Comparison of ENCODE assay signal across 1 cellular context in the genomic region with DNA sequence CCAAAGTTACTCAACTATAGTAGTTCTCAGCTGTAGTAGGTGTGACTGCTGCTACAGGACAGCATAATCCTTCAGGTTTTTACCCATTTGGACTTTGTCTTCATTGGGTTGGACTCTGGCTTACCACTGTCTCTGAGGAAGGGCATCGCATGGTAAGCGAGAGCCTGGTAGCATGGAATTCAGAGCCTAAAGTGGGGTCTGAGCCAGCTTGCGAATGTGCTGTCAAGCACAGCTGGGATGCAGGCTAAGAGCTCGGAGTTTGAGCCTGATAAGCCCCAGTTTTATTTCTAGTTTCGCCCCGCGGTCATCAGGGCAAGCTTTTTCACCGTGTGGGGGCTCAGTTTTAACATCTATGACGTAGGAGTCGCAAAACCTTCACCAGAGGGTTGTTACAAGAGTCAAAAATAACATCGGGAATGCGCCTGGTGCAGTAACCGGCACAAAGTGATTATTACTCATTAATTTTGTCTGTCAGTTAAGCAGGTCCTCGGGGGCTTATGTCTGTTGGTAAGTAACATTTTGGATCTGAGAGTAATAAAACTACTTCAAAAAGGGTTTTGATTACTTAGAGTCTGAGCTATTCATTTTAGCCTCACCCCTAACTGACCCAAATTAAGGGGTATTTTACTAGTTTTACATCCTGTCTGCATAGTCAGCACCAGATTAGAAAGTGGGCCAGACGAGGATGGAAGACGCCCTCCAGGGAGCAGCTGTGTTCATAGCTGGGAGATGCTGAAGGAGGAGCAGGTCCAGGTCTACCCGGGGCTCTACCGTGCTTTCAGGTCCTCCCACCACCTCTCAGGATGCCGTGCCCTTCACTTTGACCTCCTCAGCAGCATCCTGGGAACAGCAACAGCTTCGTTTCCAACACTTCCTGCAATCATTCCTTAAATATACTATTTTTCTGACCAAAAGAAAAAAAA.
TF ChIP-seq lines count a peak whose summit lies in the region.

No MANE protein-coding gene starts in this region.

TF ChIP-seq in K562, 482 proteins besides CTCF, POLR2A, EP300 and RAD21:
- no peak for TF ChIP-seq STAT5B (CRISPR knock-in tag; IDR thresholded peaks at IDR 0.05)
- TF ChIP-seq, protein P1, sequence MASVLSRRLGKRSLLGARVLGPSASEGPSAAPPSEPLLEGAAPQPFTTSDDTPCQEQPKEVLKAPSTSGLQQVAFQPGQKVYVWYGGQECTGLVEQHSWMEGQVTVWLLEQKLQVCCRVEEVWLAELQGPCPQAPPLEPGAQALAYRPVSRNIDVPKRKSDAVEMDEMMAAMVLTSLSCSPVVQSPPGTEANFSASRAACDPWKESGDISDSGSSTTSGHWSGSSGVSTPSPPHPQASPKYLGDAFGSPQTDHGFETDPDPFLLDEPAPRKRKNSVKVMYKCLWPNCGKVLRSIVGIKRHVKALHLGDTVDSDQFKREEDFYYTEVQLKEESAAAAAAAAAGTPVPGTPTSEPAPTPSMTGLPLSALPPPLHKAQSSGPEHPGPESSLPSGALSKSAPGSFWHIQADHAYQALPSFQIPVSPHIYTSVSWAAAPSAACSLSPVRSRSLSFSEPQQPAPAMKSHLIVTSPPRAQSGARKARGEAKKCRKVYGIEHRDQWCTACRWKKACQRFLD (CRISPR knock-in tag; IDR thresholded peaks at IDR 0.05) = no peak
- no peak for TF ChIP-seq ZNF197 (CRISPR knock-in tag; IDR thresholded peaks at IDR 0.05; ENCODE audit: low read depth)
- TF ChIP-seq TAF1 (IDR thresholded peaks at IDR 0.05; ENCODE audit: control insufficient read depth, extremely low read depth, insufficient read depth, low read length, severe bottlenecking) = no peak
- no peak for TF ChIP-seq MEF2A (IDR thresholded peaks at IDR 0.05; ENCODE audit: control insufficient read depth, low read depth, low read length)
- no peak for TF ChIP-seq PCBP2 (IDR thresholded peaks at IDR 0.05; ENCODE audit: low read depth, low read length, poor library complexity, severe bottlenecking)
- TF ChIP-seq ZSCAN32 (CRISPR knock-in tag; IDR thresholded peaks at IDR 0.05) = no peak
- no peak for TF ChIP-seq FOXJ3 (CRISPR knock-in tag; IDR thresholded peaks at IDR 0.05)
- no peak for TF ChIP-seq ZFP36 (IDR thresholded peaks at IDR 0.05; ENCODE audit: low read depth, low read length, partially characterized antibody)
- TF ChIP-seq, protein P2, sequence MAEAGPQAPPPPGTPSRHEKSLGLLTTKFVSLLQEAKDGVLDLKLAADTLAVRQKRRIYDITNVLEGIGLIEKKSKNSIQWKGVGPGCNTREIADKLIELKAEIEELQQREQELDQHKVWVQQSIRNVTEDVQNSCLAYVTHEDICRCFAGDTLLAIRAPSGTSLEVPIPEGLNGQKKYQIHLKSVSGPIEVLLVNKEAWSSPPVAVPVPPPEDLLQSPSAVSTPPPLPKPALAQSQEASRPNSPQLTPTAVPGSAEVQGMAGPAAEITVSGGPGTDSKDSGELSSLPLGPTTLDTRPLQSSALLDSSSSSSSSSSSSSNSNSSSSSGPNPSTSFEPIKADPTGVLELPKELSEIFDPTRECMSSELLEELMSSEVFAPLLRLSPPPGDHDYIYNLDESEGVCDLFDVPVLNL (CRISPR knock-in tag; IDR thresholded peaks at IDR 0.05; ENCODE audit: low read depth) = no peak
- no peak for TF ChIP-seq ZNF212 (CRISPR knock-in tag; IDR thresholded peaks at IDR 0.05)
- no peak for TF ChIP-seq NR2F6 (CRISPR knock-in tag; IDR thresholded peaks at IDR 0.05)
- TF ChIP-seq, protein P3, sequence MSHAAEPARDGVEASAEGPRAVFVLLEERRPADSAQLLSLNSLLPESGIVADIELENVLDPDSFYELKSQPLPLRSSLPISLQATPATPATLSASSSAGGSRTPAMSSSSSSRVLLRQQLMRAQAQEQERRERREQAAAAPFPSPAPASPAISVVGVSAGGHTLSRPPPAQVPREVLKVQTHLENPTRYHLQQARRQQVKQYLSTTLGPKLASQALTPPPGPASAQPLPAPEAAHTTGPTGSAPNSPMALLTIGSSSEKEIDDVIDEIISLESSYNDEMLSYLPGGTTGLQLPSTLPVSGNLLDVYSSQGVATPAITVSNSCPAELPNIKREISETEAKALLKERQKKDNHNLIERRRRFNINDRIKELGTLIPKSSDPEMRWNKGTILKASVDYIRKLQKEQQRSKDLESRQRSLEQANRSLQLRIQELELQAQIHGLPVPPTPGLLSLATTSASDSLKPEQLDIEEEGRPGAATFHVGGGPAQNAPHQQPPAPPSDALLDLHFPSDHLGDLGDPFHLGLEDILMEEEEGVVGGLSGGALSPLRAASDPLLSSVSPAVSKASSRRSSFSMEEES (CRISPR knock-in tag; IDR thresholded peaks at IDR 0.05) = no peak
- no peak for TF ChIP-seq MTA3 (IDR thresholded peaks at IDR 0.05; ENCODE audit: borderline replicate concordance)
- TF ChIP-seq, protein P4, sequence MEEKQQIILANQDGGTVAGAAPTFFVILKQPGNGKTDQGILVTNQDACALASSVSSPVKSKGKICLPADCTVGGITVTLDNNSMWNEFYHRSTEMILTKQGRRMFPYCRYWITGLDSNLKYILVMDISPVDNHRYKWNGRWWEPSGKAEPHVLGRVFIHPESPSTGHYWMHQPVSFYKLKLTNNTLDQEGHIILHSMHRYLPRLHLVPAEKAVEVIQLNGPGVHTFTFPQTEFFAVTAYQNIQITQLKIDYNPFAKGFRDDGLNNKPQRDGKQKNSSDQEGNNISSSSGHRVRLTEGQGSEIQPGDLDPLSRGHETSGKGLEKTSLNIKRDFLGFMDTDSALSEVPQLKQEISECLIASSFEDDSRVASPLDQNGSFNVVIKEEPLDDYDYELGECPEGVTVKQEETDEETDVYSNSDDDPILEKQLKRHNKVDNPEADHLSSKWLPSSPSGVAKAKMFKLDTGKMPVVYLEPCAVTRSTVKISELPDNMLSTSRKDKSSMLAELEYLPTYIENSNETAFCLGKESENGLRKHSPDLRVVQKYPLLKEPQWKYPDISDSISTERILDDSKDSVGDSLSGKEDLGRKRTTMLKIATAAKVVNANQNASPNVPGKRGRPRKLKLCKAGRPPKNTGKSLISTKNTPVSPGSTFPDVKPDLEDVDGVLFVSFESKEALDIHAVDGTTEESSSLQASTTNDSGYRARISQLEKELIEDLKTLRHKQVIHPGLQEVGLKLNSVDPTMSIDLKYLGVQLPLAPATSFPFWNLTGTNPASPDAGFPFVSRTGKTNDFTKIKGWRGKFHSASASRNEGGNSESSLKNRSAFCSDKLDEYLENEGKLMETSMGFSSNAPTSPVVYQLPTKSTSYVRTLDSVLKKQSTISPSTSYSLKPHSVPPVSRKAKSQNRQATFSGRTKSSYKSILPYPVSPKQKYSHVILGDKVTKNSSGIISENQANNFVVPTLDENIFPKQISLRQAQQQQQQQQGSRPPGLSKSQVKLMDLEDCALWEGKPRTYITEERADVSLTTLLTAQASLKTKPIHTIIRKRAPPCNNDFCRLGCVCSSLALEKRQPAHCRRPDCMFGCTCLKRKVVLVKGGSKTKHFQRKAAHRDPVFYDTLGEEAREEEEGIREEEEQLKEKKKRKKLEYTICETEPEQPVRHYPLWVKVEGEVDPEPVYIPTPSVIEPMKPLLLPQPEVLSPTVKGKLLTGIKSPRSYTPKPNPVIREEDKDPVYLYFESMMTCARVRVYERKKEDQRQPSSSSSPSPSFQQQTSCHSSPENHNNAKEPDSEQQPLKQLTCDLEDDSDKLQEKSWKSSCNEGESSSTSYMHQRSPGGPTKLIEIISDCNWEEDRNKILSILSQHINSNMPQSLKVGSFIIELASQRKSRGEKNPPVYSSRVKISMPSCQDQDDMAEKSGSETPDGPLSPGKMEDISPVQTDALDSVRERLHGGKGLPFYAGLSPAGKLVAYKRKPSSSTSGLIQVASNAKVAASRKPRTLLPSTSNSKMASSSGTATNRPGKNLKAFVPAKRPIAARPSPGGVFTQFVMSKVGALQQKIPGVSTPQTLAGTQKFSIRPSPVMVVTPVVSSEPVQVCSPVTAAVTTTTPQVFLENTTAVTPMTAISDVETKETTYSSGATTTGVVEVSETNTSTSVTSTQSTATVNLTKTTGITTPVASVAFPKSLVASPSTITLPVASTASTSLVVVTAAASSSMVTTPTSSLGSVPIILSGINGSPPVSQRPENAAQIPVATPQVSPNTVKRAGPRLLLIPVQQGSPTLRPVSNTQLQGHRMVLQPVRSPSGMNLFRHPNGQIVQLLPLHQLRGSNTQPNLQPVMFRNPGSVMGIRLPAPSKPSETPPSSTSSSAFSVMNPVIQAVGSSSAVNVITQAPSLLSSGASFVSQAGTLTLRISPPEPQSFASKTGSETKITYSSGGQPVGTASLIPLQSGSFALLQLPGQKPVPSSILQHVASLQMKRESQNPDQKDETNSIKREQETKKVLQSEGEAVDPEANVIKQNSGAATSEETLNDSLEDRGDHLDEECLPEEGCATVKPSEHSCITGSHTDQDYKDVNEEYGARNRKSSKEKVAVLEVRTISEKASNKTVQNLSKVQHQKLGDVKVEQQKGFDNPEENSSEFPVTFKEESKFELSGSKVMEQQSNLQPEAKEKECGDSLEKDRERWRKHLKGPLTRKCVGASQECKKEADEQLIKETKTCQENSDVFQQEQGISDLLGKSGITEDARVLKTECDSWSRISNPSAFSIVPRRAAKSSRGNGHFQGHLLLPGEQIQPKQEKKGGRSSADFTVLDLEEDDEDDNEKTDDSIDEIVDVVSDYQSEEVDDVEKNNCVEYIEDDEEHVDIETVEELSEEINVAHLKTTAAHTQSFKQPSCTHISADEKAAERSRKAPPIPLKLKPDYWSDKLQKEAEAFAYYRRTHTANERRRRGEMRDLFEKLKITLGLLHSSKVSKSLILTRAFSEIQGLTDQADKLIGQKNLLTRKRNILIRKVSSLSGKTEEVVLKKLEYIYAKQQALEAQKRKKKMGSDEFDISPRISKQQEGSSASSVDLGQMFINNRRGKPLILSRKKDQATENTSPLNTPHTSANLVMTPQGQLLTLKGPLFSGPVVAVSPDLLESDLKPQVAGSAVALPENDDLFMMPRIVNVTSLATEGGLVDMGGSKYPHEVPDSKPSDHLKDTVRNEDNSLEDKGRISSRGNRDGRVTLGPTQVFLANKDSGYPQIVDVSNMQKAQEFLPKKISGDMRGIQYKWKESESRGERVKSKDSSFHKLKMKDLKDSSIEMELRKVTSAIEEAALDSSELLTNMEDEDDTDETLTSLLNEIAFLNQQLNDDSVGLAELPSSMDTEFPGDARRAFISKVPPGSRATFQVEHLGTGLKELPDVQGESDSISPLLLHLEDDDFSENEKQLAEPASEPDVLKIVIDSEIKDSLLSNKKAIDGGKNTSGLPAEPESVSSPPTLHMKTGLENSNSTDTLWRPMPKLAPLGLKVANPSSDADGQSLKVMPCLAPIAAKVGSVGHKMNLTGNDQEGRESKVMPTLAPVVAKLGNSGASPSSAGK (IDR thresholded peaks at IDR 0.05) = no peak
- TF ChIP-seq ZBTB7A (IDR thresholded peaks at IDR 0.05; ENCODE audit: borderline replicate concordance, control insufficient read depth, low read depth, low read length) = no peak
- TF ChIP-seq, protein P5, sequence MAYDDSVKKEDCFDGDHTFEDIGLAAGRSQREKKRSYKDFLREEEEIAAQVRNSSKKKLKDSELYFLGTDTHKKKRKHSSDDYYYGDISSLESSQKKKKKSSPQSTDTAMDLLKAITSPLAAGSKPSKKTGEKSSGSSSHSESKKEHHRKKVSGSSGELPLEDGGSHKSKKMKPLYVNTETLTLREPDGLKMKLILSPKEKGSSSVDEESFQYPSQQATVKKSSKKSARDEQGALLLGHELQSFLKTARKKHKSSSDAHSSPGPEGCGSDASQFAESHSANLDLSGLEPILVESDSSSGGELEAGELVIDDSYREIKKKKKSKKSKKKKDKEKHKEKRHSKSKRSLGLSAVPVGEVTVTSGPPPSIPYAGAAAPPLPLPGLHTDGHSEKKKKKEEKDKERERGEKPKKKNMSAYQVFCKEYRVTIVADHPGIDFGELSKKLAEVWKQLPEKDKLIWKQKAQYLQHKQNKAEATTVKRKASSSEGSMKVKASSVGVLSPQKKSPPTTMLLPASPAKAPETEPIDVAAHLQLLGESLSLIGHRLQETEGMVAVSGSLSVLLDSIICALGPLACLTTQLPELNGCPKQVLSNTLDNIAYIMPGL (CRISPR knock-in tag; IDR thresholded peaks at IDR 0.05) = no peak
- TF ChIP-seq, protein P6, sequence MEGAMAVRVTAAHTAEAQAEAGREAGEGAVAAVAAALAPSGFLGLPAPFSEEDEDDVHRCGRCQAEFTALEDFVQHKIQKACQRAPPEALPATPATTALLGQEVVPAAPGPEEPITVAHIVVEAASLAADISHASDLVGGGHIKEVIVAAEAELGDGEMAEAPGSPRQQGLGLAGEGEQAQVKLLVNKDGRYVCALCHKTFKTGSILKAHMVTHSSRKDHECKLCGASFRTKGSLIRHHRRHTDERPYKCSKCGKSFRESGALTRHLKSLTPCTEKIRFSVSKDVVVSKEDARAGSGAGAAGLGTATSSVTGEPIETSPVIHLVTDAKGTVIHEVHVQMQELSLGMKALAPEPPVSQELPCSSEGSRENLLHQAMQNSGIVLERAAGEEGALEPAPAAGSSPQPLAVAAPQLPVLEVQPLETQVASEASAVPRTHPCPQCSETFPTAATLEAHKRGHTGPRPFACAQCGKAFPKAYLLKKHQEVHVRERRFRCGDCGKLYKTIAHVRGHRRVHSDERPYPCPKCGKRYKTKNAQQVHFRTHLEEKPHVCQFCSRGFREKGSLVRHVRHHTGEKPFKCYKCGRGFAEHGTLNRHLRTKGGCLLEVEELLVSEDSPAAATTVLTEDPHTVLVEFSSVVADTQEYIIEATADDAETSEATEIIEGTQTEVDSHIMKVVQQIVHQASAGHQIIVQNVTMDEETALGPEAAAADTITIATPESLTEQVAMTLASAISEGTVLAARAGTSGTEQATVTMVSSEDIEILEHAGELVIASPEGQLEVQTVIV (CRISPR knock-in tag; IDR thresholded peaks at IDR 0.05; ENCODE audit: borderline replicate concordance) = no peak
- TF ChIP-seq, protein P7, sequence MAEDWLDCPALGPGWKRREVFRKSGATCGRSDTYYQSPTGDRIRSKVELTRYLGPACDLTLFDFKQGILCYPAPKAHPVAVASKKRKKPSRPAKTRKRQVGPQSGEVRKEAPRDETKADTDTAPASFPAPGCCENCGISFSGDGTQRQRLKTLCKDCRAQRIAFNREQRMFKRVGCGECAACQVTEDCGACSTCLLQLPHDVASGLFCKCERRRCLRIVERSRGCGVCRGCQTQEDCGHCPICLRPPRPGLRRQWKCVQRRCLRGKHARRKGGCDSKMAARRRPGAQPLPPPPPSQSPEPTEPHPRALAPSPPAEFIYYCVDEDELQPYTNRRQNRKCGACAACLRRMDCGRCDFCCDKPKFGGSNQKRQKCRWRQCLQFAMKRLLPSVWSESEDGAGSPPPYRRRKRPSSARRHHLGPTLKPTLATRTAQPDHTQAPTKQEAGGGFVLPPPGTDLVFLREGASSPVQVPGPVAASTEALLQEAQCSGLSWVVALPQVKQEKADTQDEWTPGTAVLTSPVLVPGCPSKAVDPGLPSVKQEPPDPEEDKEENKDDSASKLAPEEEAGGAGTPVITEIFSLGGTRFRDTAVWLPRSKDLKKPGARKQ (CRISPR knock-in tag; IDR thresholded peaks at IDR 0.05) = no peak
